Comparison of ENCODE assay signal across 20 cellular contexts in the genomic region with DNA sequence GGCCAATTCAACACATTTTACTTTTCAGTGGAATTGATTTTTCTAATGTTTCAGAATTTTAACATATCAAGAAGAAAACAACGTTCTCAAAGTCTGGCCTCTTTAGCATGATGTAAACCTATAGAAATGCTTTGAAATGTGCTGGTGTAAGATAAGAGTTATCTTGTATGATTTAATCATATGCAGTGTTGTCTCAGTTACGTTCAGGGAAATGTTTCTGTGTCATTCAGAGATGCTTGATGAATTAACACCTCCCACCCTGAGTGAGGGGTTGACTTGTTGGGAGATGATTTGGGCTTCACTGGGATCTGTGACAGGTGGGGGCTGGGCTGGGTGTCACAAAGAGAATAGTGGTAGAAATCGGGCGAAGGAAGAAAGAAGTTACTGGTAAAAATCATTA. TPM values are rescaled to one million over a fixed set of nuclear protein-coding genes. Genes with fewer than 3 reads are reported as not detected.
DNase-seq lines count a peak whose midpoint lies in the region; ATAC-seq, FAIRE-seq and TF ChIP-seq lines count a peak whose summit lies in the region.
"Had no signal": no experiment of that assay in that cellular context is flagged by ENCODE, and none has a peak within 500 bp of the region (broad histone marks: within the 10 kb centered on the region; RNA-seq: fewer than 3 reads in every experiment).

No MANE protein-coding gene starts in this region.

- H3K27ac Mint-ChIP-seq in activated naive CD4-positive, alpha-beta T cell treated with anti-CD3 and anti-CD28 coated beads, Interleukin-2, amount 50 U/mL, for 72 hours = peak overlapping the region; percentile 31 to 40
- peak overlapping the region; percentile 12 for H3K27ac Mint-ChIP-seq in activated CD4-positive, alpha-beta memory T cell treated with anti-CD3 and anti-CD28 coated beads for 36 hours
- peak overlapping the region; percentile 0 for H3K27ac Mint-ChIP-seq in type B pancreatic cell

- no peaks in the 10 kb centered on the region for H3K27me3 Mint-ChIP-seq in activated CD4-positive, alpha-beta memory T cell treated with anti-CD3 and anti-CD28 coated beads for 36 hours
- H3K27me3 Mint-ChIP-seq in type B pancreatic cell = no peaks in the 10 kb centered on the region

- no peak for FAIRE-seq in kidney (lab: Jason Lieb, UNC)
- FAIRE-seq: GM12878, small intestine had no signal

- H3K9me3 Mint-ChIP-seq in activated naive CD4-positive, alpha-beta T cell treated with anti-CD3 and anti-CD28 coated beads, Interleukin-2, amount 50 U/mL, for 72 hours = no peaks in the 10 kb centered on the region
- H3K9me3 Mint-ChIP-seq in activated CD4-positive, alpha-beta memory T cell treated with anti-CD3 and anti-CD28 coated beads for 36 hours = no peaks in the 10 kb centered on the region
- no peaks in the 10 kb centered on the region for H3K9me3 Mint-ChIP-seq in type B pancreatic cell
- H3K9me3 Mint-ChIP-seq: neural crest cell had no signal

- H3K4me3 Mint-ChIP-seq in activated CD4-positive, alpha-beta memory T cell treated with anti-CD3 and anti-CD28 coated beads for 36 hours = no peak overlapping the region
- no peak overlapping the region for H3K4me3 Mint-ChIP-seq in type B pancreatic cell
- H3K4me3 Mint-ChIP-seq: neural crest cell had no signal

- H3K36me3 Mint-ChIP-seq in activated naive CD4-positive, alpha-beta T cell treated with anti-CD3 and anti-CD28 coated beads, Interleukin-2, amount 50 U/mL, for 72 hours = no peaks in the 10 kb centered on the region
- no peaks in the 10 kb centered on the region for H3K36me3 Mint-ChIP-seq in activated CD4-positive, alpha-beta memory T cell treated with anti-CD3 and anti-CD28 coated beads for 36 hours
- H3K36me3 Mint-ChIP-seq in type B pancreatic cell = no peaks in the 10 kb centered on the region

- no peak overlapping the region for H3K4me3 ChIP-seq in fibroblast of pulmonary artery (replicated peaks; ENCODE audit: low read depth, low read length)
- H3K4me3 ChIP-seq in kidney (ENCODE audit: low read length in 2 of 2) = no peak overlapping the region
- H3K4me3 ChIP-seq: GM12878, PC-9 had no signal

- ATAC-seq in activated naive CD4-positive, alpha-beta T cell treated with anti-CD3 and anti-CD28 coated beads, Interleukin-2, amount 50 U/mL, for 72 hours = peak; percentile 57 to 79
- no peak for ATAC-seq in activated CD4-positive, CD25-positive, alpha-beta regulatory T cell treated with anti-CD3 and anti-CD28 coated beads, Interleukin-2, amount 50 U/mL, for 24 hours
- no peak for ATAC-seq in GM21360 (IDR thresholded peaks at IDR 0.05; ENCODE audit: unreplicated experiment)
- ATAC-seq: GM12878, left colon had no signal

- POLR2A ChIA-PET in activated CD4-positive, alpha-beta memory T cell treated with anti-CD3 and anti-CD28 coated beads for 36 hours (lab: Charles Lee) = no interaction called here

- no peak overlapping the region for H3K27ac ChIP-seq in kidney (ENCODE audit: low read depth in 2 of 2, low read length in 2 of 2)
- H3K27ac ChIP-seq: PC-9 had no signal

- CTCF ChIA-PET in activated CD4-positive, alpha-beta memory T cell treated with anti-CD3 and anti-CD28 coated beads for 36 hours (lab: Charles Lee) = interaction anchor here (1.1 to 1.7 kb wide), 2 partner anchors 47 to 279 kb away, joined by 5 to 6 read pairs; no protein-coding TSS in a partner anchor

- no peak overlapping the region for H3K9ac ChIP-seq in kidney (ENCODE audit: low read length in 2 of 2)

- peaks cover 5% of the 10 kb centered on the region for H3K4me1 Mint-ChIP-seq in activated CD4-positive, alpha-beta memory T cell treated with anti-CD3 and anti-CD28 coated beads for 36 hours (ENCODE audit: low read depth)
- no peaks in the 10 kb centered on the region for H3K4me1 Mint-ChIP-seq in type B pancreatic cell (ENCODE audit: unreplicated experiment)

- H3K36me3 ChIP-seq in kidney (ENCODE audit: control insufficient read depth in 1 of 2, insufficient read depth in 2 of 2, low read length in 2 of 2) = no peaks in the 10 kb centered on the region

- H3K9me3 ChIP-seq in kidney (ENCODE audit: control insufficient read depth in 1 of 2, low read length in 2 of 2) = no peaks in the 10 kb centered on the region

- TF ChIP-seq CTCF in fibroblast of pulmonary artery (IDR thresholded peaks at IDR 0.05; ENCODE audit: low read length, missing control alignments) (no peak), type B pancreatic cell (conservative IDR thresholded peaks at IDR 0.05) (no peak), kidney (IDR thresholded peaks at IDR 0.05; ENCODE audit: borderline replicate concordance, extremely low read depth, insufficient read depth) (no peak)

- no peaks in the 10 kb centered on the region for H3K4me1 ChIP-seq in kidney (ENCODE audit: control insufficient read depth in 1 of 2, insufficient read depth in 1 of 2, low read depth in 1 of 2, low read length in 2 of 2)

- intact Hi-C loops in activated CD4-positive, alpha-beta memory T cell treated with anti-CD3 and anti-CD28 coated beads for 36 hours (cut with micrococcal nuclease) = no loop called here
- intact Hi-C loops in kidney (cut with DNase I) = no loop called here

- DNase-seq in activated naive CD4-positive, alpha-beta T cell treated with anti-CD3 and anti-CD28 coated beads, Interleukin-2, amount 50 U/mL, for 72 hours (ENCODE audit: low spot score in 2 of 2) = no peak
- DNase-seq in activated naive CD4-positive, alpha-beta T cell treated with Interleukin-2 at 50 U/mL for 16 hours = no peak
- DNase-seq in activated CD4-positive, alpha-beta memory T cell treated with anti-CD3 and anti-CD28 coated beads for 36 hours = no peak
- DNase-seq in fibroblast of pulmonary artery (ENCODE audit: low read depth) = peak; percentile 6
- peak; percentile 20 for DNase-seq in type B pancreatic cell (ENCODE audit: extremely low spot score, unreplicated experiment)
- no peak for DNase-seq in kidney
- DNase-seq: activated CD4-positive, CD25-positive, alpha-beta regulatory T cell treated with anti-CD3 and anti-CD28 coated beads, Interleukin-2, amount 50 U/mL, for 72 hours; activated T-cell treated with anti-CD3 and anti-CD28 coated beads for 4 hours; DMS53; left colon; NCI-H774; PC-9; small intestine; stimulated activated CD4-positive, alpha-beta T cell treated with anti-CD3 and anti-CD28 coated beads, Interleukin-4, amount 100 ng/mL, for 4 hours had no signal

RNA-seq across cellular contexts. Expression of a gene that starts 15.7 kb away (rescaled TPM):
- 1 to 10 TPM in 1 of 2 donors, under 1 TPM in 1; 0.98 to 5.9 TPM for total RNA-seq in activated naive CD4-positive, alpha-beta T cell treated with anti-CD3 and anti-CD28 coated beads, Interleukin-2, amount 50 U/mL, for 72 hours
- under 1 TPM; 0.22 to 0.29 TPM for total RNA-seq in activated CD4-positive, alpha-beta memory T cell treated with anti-CD3 and anti-CD28 coated beads for 36 hours
- total RNA-seq in type B pancreatic cell (ENCODE audit: low replicate concordance) = 0.10 and 0.62 TPM in 2 replicates
- 0.41 TPM for total RNA-seq in kidney
- polyA plus RNA-seq in kidney (ENCODE audit: insufficient read depth, low read depth, low replicate concordance) = 0.19 TPM
- total RNA-seq: H4, neural crest cell, PC-9 had no signal
- polyA plus RNA-seq: AG04450 had no signal

Comparison
In these comparisons a context has a peak if more than half of its experiments do, and no peak if none do; other contexts are left out.
1. ATAC-seq: peak in activated naive CD4-positive, alpha-beta T cell treated with anti-CD3 and anti-CD28 coated beads, Interleukin-2, amount 50 U/mL, for 72 hours (2 of 2); none in activated CD4-positive, CD25-positive, alpha-beta regulatory T cell treated with anti-CD3 and anti-CD28 coated beads, Interleukin-2, amount 50 U/mL, for 24 hours (0 of 2) and GM21360 (single experiment).
2. DNase-seq: peak in fibroblast of pulmonary artery (single experiment) and type B pancreatic cell (single experiment); none in activated naive CD4-positive, alpha-beta T cell treated with anti-CD3 and anti-CD28 coated beads, Interleukin-2, amount 50 U/mL, for 72 hours (0 of 2), activated naive CD4-positive, alpha-beta T cell treated with Interleukin-2 at 50 U/mL for 16 hours (single experiment), activated CD4-positive, alpha-beta memory T cell treated with anti-CD3 and anti-CD28 coated beads for 36 hours (single experiment) and kidney (single experiment).
3. Peak in every context shown above with its lines, with median percentiles within 50 percentile points of each other: H3K27ac Mint-ChIP-seq.